In genomic region chr1:93495911-93496310, GRCh38 we compare ENCODE assay signal across 6 cellular contexts.
"Had no signal": no experiment of that assay in that cellular context is flagged by ENCODE, and none has a peak within 500 bp of the region (broad histone marks: within the 10 kb centered on the region; RNA-seq: fewer than 3 reads in every experiment).

No MANE protein-coding gene starts in this region.

- ATAC-seq: GM23338, HCT116 had no signal

- DNase-seq: H7, KG1 had no signal

- H3K4me3 ChIP-seq: GM23338, HAP-1 had no signal

- H3K4me2 ChIP-seq: GM23338 had no signal

- FAIRE-seq: HTR-8/SVneo had no signal

- H3K36me3 ChIP-seq: HAP-1 had no signal

- H2AFZ ChIP-seq: GM23338 had no signal

- H3K4me1 ChIP-seq: HAP-1 had no signal

- H3K9me3 ChIP-seq: HAP-1 had no signal
